ENCODE assay signal across 1 cellular context in genomic region chr5:154756871-154757646, GRCh38.
A peak's percentile ranks its signal among the peaks of the same experiment; 100 is the strongest.
TF ChIP-seq lines count a peak whose summit lies in the region.

No MANE protein-coding gene starts in this region.

TF ChIP-seq in K562, 482 proteins besides CTCF, POLR2A, EP300 and RAD21 (continued from another document and continues in another):
- TF ChIP-seq PTBP1 (IDR thresholded peaks at IDR 0.05; ENCODE audit: low read depth, low read length), result no peak
- TF ChIP-seq TAL1 (IDR thresholded peaks at IDR 0.05), result no peak
- TF ChIP-seq SREBF1 (IDR thresholded peaks at IDR 0.05; ENCODE audit: borderline replicate concordance, low read depth, low read length), result no peak
- peak; percentile 81 for TF ChIP-seq POLR2G (IDR thresholded peaks at IDR 0.05; ENCODE audit: low read depth, low read length)
- peak; percentile 66; the same call in 1 of the 2 replicates for TF ChIP-seq EP400 (IDR thresholded peaks at IDR 0.05)
- 0 out of 2 replicates have a peak, but pooled peaks have one; percentile 15 for TF ChIP-seq TEAD4 (IDR thresholded peaks at IDR 0.05; ENCODE audit: low read length)
- no peak for TF ChIP-seq TEAD4 (CRISPR knock-in tag; IDR thresholded peaks at IDR 0.05; ENCODE audit: borderline replicate concordance)
- peak; percentile 79 for TF ChIP-seq CXXC5 (CRISPR knock-in tag; IDR thresholded peaks at IDR 0.05)
- TF ChIP-seq PRDM10 (IDR thresholded peaks at IDR 0.05; ENCODE audit: partially characterized antibody), result peak; percentile 93
- no peak for TF ChIP-seq NR2C1 (IDR thresholded peaks at IDR 0.05)
- TF ChIP-seq NR2C1 (tag; IDR thresholded peaks at IDR 0.05), result no peak
- no peak for TF ChIP-seq ZNF561 (CRISPR knock-in tag; conservative IDR thresholded peaks at IDR 0.05)
- peak; percentile 79 for TF ChIP-seq SAP30 (IDR thresholded peaks at IDR 0.05; ENCODE audit: borderline replicate concordance, insufficient read depth, low read depth, low read length, poor library complexity, severe bottlenecking)
- peak; percentile 87 for TF ChIP-seq MYC (IDR thresholded peaks at IDR 0.05; ENCODE audit: low read depth, low read length)
- peak; percentile 50; the same call in 1 of the 2 replicates for TF ChIP-seq MYC (CRISPR knock-in tag; IDR thresholded peaks at IDR 0.05; ENCODE audit: borderline replicate concordance, low read depth)
- TF ChIP-seq HDAC6 (IDR thresholded peaks at IDR 0.05; ENCODE audit: low read depth, low read length), result no peak
- TF ChIP-seq HIVEP1 (CRISPR knock-in tag; IDR thresholded peaks at IDR 0.05), result no peak
- TF ChIP-seq NR2F6 (CRISPR knock-in tag; IDR thresholded peaks at IDR 0.05), result no peak
- TF ChIP-seq MCM3 (IDR thresholded peaks at IDR 0.05), result no peak
- TF ChIP-seq TFE3 (CRISPR knock-in tag; IDR thresholded peaks at IDR 0.05), result no peak
- TF ChIP-seq RBFOX2 (IDR thresholded peaks at IDR 0.05; ENCODE audit: low read depth, low read length), result peak; percentile 43
- TF ChIP-seq ZKSCAN8 (CRISPR knock-in tag; IDR thresholded peaks at IDR 0.05), result no peak
- TF ChIP-seq ZNF57 (CRISPR knock-in tag; IDR thresholded peaks at IDR 0.05), result no peak
- TF ChIP-seq IFI16 (CRISPR knock-in tag; IDR thresholded peaks at IDR 0.05), result no peak
- TF ChIP-seq ESRRB (CRISPR knock-in tag; IDR thresholded peaks at IDR 0.05; ENCODE audit: borderline replicate concordance), result no peak
- TF ChIP-seq ZNF717 (CRISPR knock-in tag; IDR thresholded peaks at IDR 0.05), result no peak
- TF ChIP-seq NFRKB (IDR thresholded peaks at IDR 0.05; ENCODE audit: low read depth), result no peak
- no peak for TF ChIP-seq FOXK2 (conservative IDR thresholded peaks at IDR 0.05 in 1 of 2, IDR thresholded peaks at IDR 0.05 in 1 of 2; ENCODE audit: low read depth in 2 of 2)
- TF ChIP-seq MLLT1 (IDR thresholded peaks at IDR 0.05), result 0 out of 4 replicates have a peak, but pooled peaks of 1 of the 2 experiments have one; percentile 17
- peak; percentile 63 for TF ChIP-seq USF1 (CRISPR knock-in tag; IDR thresholded peaks at IDR 0.05)
- peak; percentile 76 to 80 for TF ChIP-seq E2F6 (IDR thresholded peaks at IDR 0.05; ENCODE audit: borderline replicate concordance in 1 of 2, extremely low read depth in 1 of 2, insufficient read depth in 1 of 2, insufficient read length in 1 of 2, low read depth in 1 of 2, low read length in 1 of 2, poor library complexity in 1 of 2, severe bottlenecking in 1 of 2)
- TF ChIP-seq RBM39 (optimal IDR thresholded peaks at IDR 0.05; ENCODE audit: low read depth, low read length), result no peak
- TF ChIP-seq EGR1 (conservative IDR thresholded peaks at IDR 0.05), result peak; percentile 65
- peak; percentile 55 for TF ChIP-seq KDM5B (IDR thresholded peaks at IDR 0.05; ENCODE audit: insufficient replicate concordance, low read depth, low read length)
- peak; percentile 70 for TF ChIP-seq BHLHE40 (IDR thresholded peaks at IDR 0.05; ENCODE audit: low read length)
- TF ChIP-seq ZNF175 (CRISPR knock-in tag; IDR thresholded peaks at IDR 0.05; ENCODE audit: low read depth), result no peak
- TF ChIP-seq TRIM28 (IDR thresholded peaks at IDR 0.05), result no peak
- TF ChIP-seq ZFX (CRISPR knock-in tag; IDR thresholded peaks at IDR 0.05), result no peak
- 0 out of 2 replicates have a peak, but pooled peaks have one; percentile 14 for TF ChIP-seq HMBOX1 (IDR thresholded peaks at IDR 0.05)
- no peak for TF ChIP-seq BCLAF1 (IDR thresholded peaks at IDR 0.05; ENCODE audit: borderline replicate concordance in 1 of 2, control insufficient read depth in 1 of 2, low read depth in 2 of 2, low read length in 1 of 2)
- TF ChIP-seq TBL1XR1 (IDR thresholded peaks at IDR 0.05; ENCODE audit: low read length in 2 of 2), result peak in 1 of 2 experiments; percentile 20; a peak in 1 of 4 replicates
- no peak for TF ChIP-seq SUPT5H (IDR thresholded peaks at IDR 0.05)
- TF ChIP-seq JUND (IDR thresholded peaks at IDR 0.05; ENCODE audit: borderline replicate concordance, low read depth, low read length), result no peak
- no peak for TF ChIP-seq JUND (tag; IDR thresholded peaks at IDR 0.05; ENCODE audit: borderline replicate concordance, low read depth, low read length)
- no peak for TF ChIP-seq MTA1 (IDR thresholded peaks at IDR 0.05; ENCODE audit: borderline replicate concordance)
- TF ChIP-seq NFXL1 (CRISPR knock-in tag; IDR thresholded peaks at IDR 0.05), result no peak
- TF ChIP-seq ZNF282 (CRISPR knock-in tag; IDR thresholded peaks at IDR 0.05), result no peak
- no peak for TF ChIP-seq RAD51 (IDR thresholded peaks at IDR 0.05; ENCODE audit: borderline replicate concordance, low read depth)
- no peak for TF ChIP-seq TCF7 (IDR thresholded peaks at IDR 0.05; ENCODE audit: borderline replicate concordance)
- TF ChIP-seq RNF2 (IDR thresholded peaks at IDR 0.05), result 0 out of 2 replicates have a peak, but pooled peaks have one; percentile 20
- TF ChIP-seq E2F4 (CRISPR knock-in tag; IDR thresholded peaks at IDR 0.05; ENCODE audit: low read depth), result no peak
- no peak for TF ChIP-seq ZKSCAN1 (IDR thresholded peaks at IDR 0.05; ENCODE audit: low read depth, low read length)
- TF ChIP-seq GTF2F1 (IDR thresholded peaks at IDR 0.05; ENCODE audit: low read depth, low read length), result no peak
- peak; percentile 66; the same call in 1 of the 2 replicates for TF ChIP-seq ZBTB7A (IDR thresholded peaks at IDR 0.05; ENCODE audit: borderline replicate concordance, control insufficient read depth, low read depth, low read length)
- no peak for TF ChIP-seq ZNF12 (CRISPR knock-in tag; IDR thresholded peaks at IDR 0.05)
- TF ChIP-seq MNT (conservative IDR thresholded peaks at IDR 0.05), result peak; percentile 66 to 83
